In the genomic region with DNA sequence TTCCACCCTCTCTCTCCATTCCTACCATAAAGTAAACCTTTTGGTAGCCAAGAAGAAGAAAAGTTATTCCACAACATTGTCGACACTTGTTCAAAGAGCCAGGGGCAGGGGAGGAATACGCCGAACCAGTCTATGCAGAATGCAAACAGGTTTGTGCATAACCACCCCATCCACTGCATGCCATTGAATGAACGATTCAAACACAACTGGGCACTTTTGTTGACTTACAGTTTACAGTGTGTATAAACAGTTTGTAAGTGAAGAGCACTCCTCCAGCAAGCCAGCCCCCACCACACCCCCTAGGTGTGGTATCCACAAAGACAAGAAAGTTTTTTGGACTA, we compare ENCODE assay signal across 14 cellular contexts. TPM values are rescaled to one million over a fixed set of nuclear protein-coding genes. Genes with fewer than 3 reads are reported as not detected.
A peak's percentile ranks its signal among the peaks of the same experiment; 100 is the strongest.
DNase-seq lines count a peak whose midpoint lies in the region; ATAC-seq and TF ChIP-seq lines count a peak whose summit lies in the region.
"Had no signal": no experiment of that assay in that cellular context is flagged by ENCODE, and none has a peak within 500 bp of the region (broad histone marks: within the 10 kb centered on the region; RNA-seq: fewer than 3 reads in every experiment).

No MANE protein-coding gene starts in this region.

- H3K27ac Mint-ChIP-seq in endodermal cell: no peak overlapping the region
- H3K27ac Mint-ChIP-seq in type B pancreatic cell: peak overlapping the region; percentile 86
- H3K27ac Mint-ChIP-seq: CD14-positive monocyte; CD8-positive, alpha-beta T cell; IgD-negative memory B cell had no signal

- ATAC-seq in esophagus mucosa (peak; percentile 98), lower lobe of right lung (peak; percentile 68 to 83), HG03039 (IDR thresholded peaks at IDR 0.05; ENCODE audit: unreplicated experiment) (no peak), HG03469 (IDR thresholded peaks at IDR 0.05; ENCODE audit: unreplicated experiment) (no peak), HG02610 (IDR thresholded peaks at IDR 0.05; ENCODE audit: unreplicated experiment) (no peak)
- ATAC-seq: A549; CD8-positive, alpha-beta T cell had no signal

- no peak overlapping the region for H3K4me3 Mint-ChIP-seq in endodermal cell
- peak overlapping the region; percentile 4 for H3K4me3 Mint-ChIP-seq in type B pancreatic cell
- H3K4me3 Mint-ChIP-seq: CD14-positive monocyte; CD8-positive, alpha-beta T cell; IgD-negative memory B cell had no signal

- H3K36me3 ChIP-seq in endodermal cell (ENCODE audit: control insufficient read depth, insufficient read depth, low read length): no peaks in the 10 kb centered on the region
- H3K36me3 ChIP-seq in lower lobe of right lung: no peaks in the 10 kb centered on the region
- H3K36me3 ChIP-seq: HAP-1 had no signal

- H3K4me3 ChIP-seq in endodermal cell (ENCODE audit: low read length) (no peak overlapping the region), lower lobe of right lung (no peak overlapping the region)
- H3K4me3 ChIP-seq: A549, HAP-1 had no signal

- H3K27me3 ChIP-seq in endodermal cell (ENCODE audit: control insufficient read depth, insufficient read depth, low read length, poor library complexity, severe bottlenecking): no peaks in the 10 kb centered on the region
- no peaks in the 10 kb centered on the region for H3K27me3 ChIP-seq in lower lobe of right lung (ENCODE audit: low read depth)

- H3K4me1 ChIP-seq in endodermal cell (ENCODE audit: control insufficient read depth, insufficient read depth, low read length) (no peaks in the 10 kb centered on the region), lower lobe of right lung (no peaks in the 10 kb centered on the region)
- H3K4me1 ChIP-seq: A549, HAP-1 had no signal

- no peak overlapping the region for H3K9ac ChIP-seq in endodermal cell (ENCODE audit: extremely low read depth, low read length, poor library complexity, severe bottlenecking)

- H3K36me3 Mint-ChIP-seq in endodermal cell (ENCODE audit: low read depth) (no peaks in the 10 kb centered on the region), type B pancreatic cell (no peaks in the 10 kb centered on the region)
- H3K36me3 Mint-ChIP-seq: CD8-positive, alpha-beta T cell had no signal

- DNase-seq in endodermal cell (peak; percentile 13), lower lobe of right lung (no peak), type B pancreatic cell (ENCODE audit: extremely low spot score, unreplicated experiment) (peak; percentile 29)
- no peak for DNase-seq in activated naive CD4-positive, alpha-beta T cell treated with Interleukin-2 at 50 U/mL for 16 hours
- DNase-seq: CD8-positive, alpha-beta T cell had no signal

- peaks cover 40% of the 10 kb centered on the region for H3K9me3 ChIP-seq in endodermal cell (ENCODE audit: control insufficient read depth, low read length)
- peaks cover 6% of the 10 kb centered on the region for H3K9me3 ChIP-seq in lower lobe of right lung
- H3K9me3 ChIP-seq: HAP-1 had no signal

- H3K27ac ChIP-seq in endodermal cell (ENCODE audit: low read depth, low read length) (no peak overlapping the region), lower lobe of right lung (no peak overlapping the region)
- H3K27ac ChIP-seq: A549 had no signal

- intact Hi-C loops in lower lobe of right lung (cut with DNase I): no loop called here

- H3K9me3 Mint-ChIP-seq in endodermal cell (peaks cover 20% of the 10 kb centered on the region), type B pancreatic cell (peaks cover 4% of the 10 kb centered on the region)
- H3K9me3 Mint-ChIP-seq: CD8-positive, alpha-beta T cell had no signal

- peaks cover 7% of the 10 kb centered on the region for H3K27me3 Mint-ChIP-seq in endodermal cell (ENCODE audit: insufficient read depth)
- H3K27me3 Mint-ChIP-seq in type B pancreatic cell: peaks cover 9% of the 10 kb centered on the region

- peaks cover 8% of the 10 kb centered on the region for H3K4me1 Mint-ChIP-seq in endodermal cell
- H3K4me1 Mint-ChIP-seq in type B pancreatic cell (ENCODE audit: unreplicated experiment): peaks cover 15% of the 10 kb centered on the region

- 85 to 100% methylated on average over 4 of the region's 4 CpGs for WGBS in endodermal cell (ENCODE audit: insufficient coverage in 1 of 2, insufficient read length in 1 of 2), 2 experiments

- TF ChIP-seq CTCF in endodermal cell (conservative IDR thresholded peaks at IDR 0.05) (no peak), lower lobe of right lung (IDR thresholded peaks at IDR 0.05) (no peak), type B pancreatic cell (conservative IDR thresholded peaks at IDR 0.05) (no peak)

RNA-seq across cellular contexts. Expression of gene S1PR3, which starts 6.8 kb away (rescaled TPM):
- 10 to 100 TPM; 53.6 to 95.2 TPM for total RNA-seq in endodermal cell
- polyA plus RNA-seq in endodermal cell (2013, experiment 1 of 2): 21.5 TPM
- 27.6 TPM for polyA plus RNA-seq in endodermal cell (2013, experiment 2 of 2)
- total RNA-seq in esophagus mucosa: 2.2 TPM
- 10.0 TPM for total RNA-seq in lower lobe of right lung
- 9.3 and 37.9 TPM in 2 replicates for total RNA-seq in type B pancreatic cell (ENCODE audit: low replicate concordance)
- total RNA-seq: HT-29 had no signal
- polyA plus RNA-seq: IgD-negative memory B cell had no signal

Comparison
In these comparisons a context has a peak if more than half of its experiments do, and no peak if none do; other contexts are left out.
1. DNase-seq: peak in endodermal cell (single experiment) and type B pancreatic cell (single experiment); none in lower lobe of right lung (single experiment) and activated naive CD4-positive, alpha-beta T cell treated with Interleukin-2 at 50 U/mL for 16 hours (single experiment).
2. ATAC-seq: peak in esophagus mucosa (single experiment) and lower lobe of right lung (2 of 2); none in HG03039 (single experiment), HG03469 (single experiment) and HG02610 (single experiment).